9 cellular contexts compared by ENCODE assay signal in genomic region chr9:27033815-27034403, GRCh38. TPM values are rescaled to one million over a fixed set of nuclear protein-coding genes. Genes with fewer than 3 reads are reported as not detected.
DNase-seq lines count a peak whose midpoint lies in the region; ATAC-seq and TF ChIP-seq lines count a peak whose summit lies in the region.
"Had no signal": no experiment of that assay in that cellular context is flagged by ENCODE, and none has a peak within 500 bp of the region (broad histone marks: within the 10 kb centered on the region; RNA-seq: fewer than 3 reads in every experiment).

No MANE protein-coding gene starts in this region.

- DNase-seq in NCI-H1417 (lab: John Stamatoyannopoulos, UW) (peak; percentile 9 to 46 (median 21)), NCI-H1417 treated with DMSO at 0.1 percent for 48 hours (lab: John Stamatoyannopoulos, UW) (no peak), HuH-7.5 (ENCODE audit: low spot score) (peak; percentile 14), SJSA1 (ENCODE audit: low read depth in 1 of 2, low spot score in 2 of 2) (peak; percentile 31 to 48), astrocyte of the cerebellum (ENCODE audit: low read depth) (peak; percentile 16), iPS DF 4.7 (ENCODE audit: extremely low read depth, low spot score) (peak; percentile 11)
- peak; percentile 66 for DNase-seq in stimulated activated CD4-positive, alpha-beta T cell treated with anti-CD3 and anti-CD28 coated beads, Interleukin-15, amount 100 ng/mL, for 24 hours

- H3K27me3 ChIP-seq in SJSA1 (replicated peaks): no peaks in the 10 kb centered on the region
- H3K27me3 ChIP-seq: BLaER1 treated with 17β-estradiol and CSF1 and Interleukin-3, amounts not matched to agents 10 nM and 100 nM had no signal

- H3K4me1 ChIP-seq in SJSA1 (replicated peaks): no peaks in the 10 kb centered on the region

- H3K9me3 ChIP-seq in SJSA1 (replicated peaks): no peaks in the 10 kb centered on the region
- H3K9me3 ChIP-seq: BLaER1 treated with 17β-estradiol and CSF1 and Interleukin-3, amounts not matched to agents 10 nM and 100 nM had no signal

- H3K27ac ChIP-seq in SJSA1: no peak overlapping the region
- H3K27ac ChIP-seq: BLaER1 treated with 17β-estradiol and CSF1 and Interleukin-3, amounts not matched to agents 10 nM and 100 nM had no signal

- H3K36me3 ChIP-seq in SJSA1: no peaks in the 10 kb centered on the region
- H3K36me3 ChIP-seq: BLaER1 treated with 17β-estradiol and CSF1 and Interleukin-3, amounts not matched to agents 10 nM and 100 nM had no signal

- ATAC-seq in GM21576 (IDR thresholded peaks at IDR 0.05; ENCODE audit: unreplicated experiment): peak; percentile 83

- H3K4me3 ChIP-seq in SJSA1: no peak overlapping the region
- H3K4me3 ChIP-seq in astrocyte of the cerebellum (ENCODE audit: low read depth, low read length): no peak overlapping the region
- H3K4me3 ChIP-seq: BLaER1 treated with 17β-estradiol and CSF1 and Interleukin-3, amounts not matched to agents 10 nM and 100 nM had no signal

- in situ Hi-C loops in astrocyte of the cerebellum (cut with HindIII; ENCODE audit: low sequenced_read_pairs): loop anchor here (25.0 kb wide), 1 partner anchor 228 kb away; no protein-coding TSS in a partner anchor

- TF ChIP-seq CTCF in astrocyte of the cerebellum (IDR thresholded peaks at IDR 0.05; ENCODE audit: low read depth, low read length, missing control alignments): peak; percentile 76

RNA-seq across cellular contexts. Expression of gene LRRC19, which starts 28.4 kb away (rescaled TPM):
- not detected in 2 replicates for total RNA-seq in SJSA1 (2014; rRNA removed; shearing (Covaris generic))
